ENCODE assay signal across 26 cellular contexts in genomic region chr7:154373951-154374350, GRCh38.
"Had no signal": no experiment of that assay in that cellular context is flagged by ENCODE, and none has a peak within 500 bp of the region (broad histone marks: within the 10 kb centered on the region; RNA-seq: fewer than 3 reads in every experiment).

No MANE protein-coding gene starts in this region.

- DNase-seq: dermis blood vessel endothelial cell; dorsolateral prefrontal cortex; effector CD4-positive, alpha-beta T cell; effector memory CD4-positive, alpha-beta T cell; erythroblast; esophagus squamous epithelium; foreskin fibroblast; foreskin melanocyte; gastrocnemius medialis; glutamatergic neuron; heart left ventricle; hypothalamus; immature natural killer cell; islet precursor cell; kidney; kidney glomerular epithelial cell; left colon; left lung; left ventricle myocardium superior; lower lobe of right lung; mesenchymal stem cell; mucosa of descending colon; naive B cell had no signal

- H3K4me1 ChIP-seq: esophagus squamous epithelium, gastrocnemius medialis, heart left ventricle, left lung, lower lobe of right lung had no signal

- H3K36me3 ChIP-seq: esophagus squamous epithelium, gastrocnemius medialis, heart left ventricle, left lung, lower lobe of right lung had no signal

- H3K9me3 ChIP-seq: gastrocnemius medialis, heart left ventricle, left lung, lower lobe of right lung, mucosa of descending colon had no signal

- H3K4me3 ChIP-seq: coronary artery, dorsolateral prefrontal cortex, esophagus squamous epithelium, gastrocnemius medialis, heart left ventricle, hepatocyte, left lung, lower lobe of right lung, mucosa of descending colon had no signal

- H3K27ac ChIP-seq: coronary artery, dorsolateral prefrontal cortex, epithelial cell of prostate, esophagus squamous epithelium, gastrocnemius medialis, heart left ventricle, hepatocyte, left lung, lower lobe of right lung had no signal

- H3K27me3 ChIP-seq: dorsolateral prefrontal cortex, esophagus squamous epithelium, gastrocnemius medialis, heart left ventricle, hepatocyte, left lung had no signal
